In genomic region chr7:132739271-132739955, GRCh38 we compare ENCODE assay signal across 10 cellular contexts.
DNase-seq lines count a peak whose midpoint lies in the region; ATAC-seq, FAIRE-seq and TF ChIP-seq lines count a peak whose summit lies in the region.
"Had no signal": no experiment of that assay in that cellular context is flagged by ENCODE, and none has a peak within 500 bp of the region (broad histone marks: within the 10 kb centered on the region; RNA-seq: fewer than 3 reads in every experiment).

No MANE protein-coding gene starts in this region.

- H2AFZ ChIP-seq in IMR-90 (replicated peaks; ENCODE audit: low read length, poor library complexity) = no peak overlapping the region

- H3K27me3 ChIP-seq in IMR-90 (ENCODE audit: control insufficient read depth, insufficient read depth, low read length) (no peaks in the 10 kb centered on the region; the same call in 1 of the 2 replicates), bronchial epithelial cell (ENCODE audit: control insufficient read depth, insufficient read depth, low read length) (no peaks in the 10 kb centered on the region)

- peak; percentile 55 for FAIRE-seq in bronchial epithelial cell (lab: Jason Lieb, UNC)

- H2AK5ac ChIP-seq in IMR-90 (ENCODE audit: low read depth, low read length) = no peak overlapping the region

- TF ChIP-seq POLR2A in IMR-90 (IDR thresholded peaks at IDR 0.05; ENCODE audit: low read depth, low read length) = no peak

- dilution Hi-C loops in IMR-90 (cut with HindIII; ENCODE audit: low sequenced_read_pairs, unreplicated experiment) = no loop called here

- H3K79me1 ChIP-seq in IMR-90 (ENCODE audit: low read depth in 1 of 2, low read length in 2 of 2) = no peaks in the 10 kb centered on the region

- H2BK20ac ChIP-seq in IMR-90 (ENCODE audit: low read depth, low read length) = no peak overlapping the region

- intact Hi-C loops in IMR-90 (cut with micrococcal nuclease) = no loop called here

- H3K4me1 ChIP-seq in IMR-90 (ENCODE audit: control insufficient read depth, insufficient read depth, low read length) = peaks cover 4% of the 10 kb centered on the region; the same call in 1 of the 2 replicates

- no peak overlapping the region for H3K27ac ChIP-seq in IMR-90 (ENCODE audit: insufficient read depth, low read length)

- no peak overlapping the region for H3K4me3 ChIP-seq in IMR-90 (ENCODE audit: insufficient read depth, low read depth, low read length)
- H3K4me3 ChIP-seq in bronchial epithelial cell (ENCODE audit: low read depth, low read length) = no peak overlapping the region

- no peak overlapping the region for H4K5ac ChIP-seq in IMR-90 (ENCODE audit: low read depth, low read length)

- no peak overlapping the region for H4K91ac ChIP-seq in IMR-90 (ENCODE audit: insufficient read depth, low read depth, low read length)

- no peak overlapping the region for H3K14ac ChIP-seq in IMR-90 (replicated peaks; ENCODE audit: low read depth, low read length)

- H3K23ac ChIP-seq in IMR-90 (ENCODE audit: low read depth, low read length) = no peak overlapping the region

- H3K36me3 ChIP-seq in IMR-90 (ENCODE audit: control insufficient read depth, insufficient read depth, low read length) (no peaks in the 10 kb centered on the region), bronchial epithelial cell (ENCODE audit: control insufficient read depth, insufficient read depth, low read length) (no peaks in the 10 kb centered on the region)

- H2BK5ac ChIP-seq in IMR-90 (ENCODE audit: low read depth, low read length, poor library complexity, severe bottlenecking) = no peak overlapping the region

- H3K9me3 ChIP-seq in IMR-90 (ENCODE audit: control insufficient read depth, insufficient read depth, low read length) = peaks cover 8% of the 10 kb centered on the region; the same call in 1 of the 2 replicates

- H4K20me1 ChIP-seq in IMR-90 (ENCODE audit: insufficient read depth, low read length) = no peaks in the 10 kb centered on the region

- H3K18ac ChIP-seq in IMR-90 (ENCODE audit: low read depth, low read length) = no peak overlapping the region

- TF ChIP-seq RAD21 in IMR-90 (IDR thresholded peaks at IDR 0.05; ENCODE audit: low read length) = no peak

- H2BK120ac ChIP-seq in IMR-90 (ENCODE audit: low read depth, low read length) = no peak overlapping the region

- POLR2A ChIA-PET in IMR-90 (lab: Charles Lee; ENCODE audit: unreplicated experiment) = no interaction called here

- H3K4ac ChIP-seq in IMR-90 (ENCODE audit: low read depth, low read length) = no peak overlapping the region

- no peak overlapping the region for H3K56ac ChIP-seq in IMR-90 (ENCODE audit: extremely low read depth, insufficient read depth, low read length)

- H3K9me1 ChIP-seq in IMR-90 (ENCODE audit: insufficient read depth, low read length) = no peaks in the 10 kb centered on the region

- WGBS in IMR-90 (ENCODE audit: extremely low coverage in 2 of 2, insufficient read length in 1 of 2), 2 experiments = no CpG with 5 or more reads among the region's 5 CpGs

- no peak for TF ChIP-seq CTCF in AG09319 (IDR thresholded peaks at IDR 0.05; ENCODE audit: low read depth, low read length)
- no peak for TF ChIP-seq CTCF in IMR-90 (conservative IDR thresholded peaks at IDR 0.05; ENCODE audit: low read depth, low read length)
- TF ChIP-seq CTCF in bronchial epithelial cell (IDR thresholded peaks at IDR 0.05; ENCODE audit: insufficient read depth, low read length, severe bottlenecking) = no peak

- no peak overlapping the region for H4K8ac ChIP-seq in IMR-90 (ENCODE audit: low read depth in 2 of 2, low read length in 2 of 2)

- no peak overlapping the region for H2AK9ac ChIP-seq in IMR-90 (replicated peaks; ENCODE audit: low read depth, low read length, poor library complexity)

- in situ Hi-C loops in IMR-90 (cut with MboI; ENCODE audit: low sequenced_read_pairs) = no loop called here

- H3K9ac ChIP-seq in IMR-90 (ENCODE audit: low read depth, low read length) = no peak overlapping the region

- DNase-seq in AG09319 (ENCODE audit: extremely low read depth, low read depth) (peak; percentile 60), IMR-90 (peak; percentile 93), bronchial epithelial cell (ENCODE audit: low read depth) (peak; percentile 83), medulla oblongata (ENCODE audit: extremely low spot score) (peak; percentile 30)
- DNase-seq in central memory CD4-positive, alpha-beta T cell = no peak
- DNase-seq: activated CD4-positive, alpha-beta T cell treated with anti-CD3 and anti-CD28 coated beads, Interleukin-2, amount 50 U/mL, for 4 hours; DMS79 treated with DMSO at 0.1 percent for 48 hours had no signal

- no peak overlapping the region for H3K4me2 ChIP-seq in IMR-90 (ENCODE audit: low read depth, low read length)

- no TSS peak for BruUV-seq in IMR-90 (replicated peaks; lab: Mats Ljungman, UMichigan)

- ATAC-seq in IMR-90 (ENCODE audit: low read depth) (peak; percentile 84), GM21526 (IDR thresholded peaks at IDR 0.05; ENCODE audit: low FRiP score, unreplicated experiment) (no peak), HG02759 (IDR thresholded peaks at IDR 0.05; ENCODE audit: unreplicated experiment) (no peak), HG02642 (IDR thresholded peaks at IDR 0.05; ENCODE audit: poor library complexity, unreplicated experiment) (no peak)

- CTCF ChIA-PET in IMR-90 (lab: Yijun Ruan, JAX) = no interaction called here

- no peak overlapping the region for H2BK15ac ChIP-seq in IMR-90 (ENCODE audit: low read depth, low read length)

TF ChIP-seq in IMR-90, 13 proteins besides CTCF, POLR2A, EP300 and RAD21:
- peak; percentile 48 for TF ChIP-seq RCOR1 (IDR thresholded peaks at IDR 0.05; ENCODE audit: insufficient replicate concordance, low read length)
- peak; percentile 46; the same call in 1 of the 2 replicates for TF ChIP-seq BHLHE40 (IDR thresholded peaks at IDR 0.05; ENCODE audit: low read depth, low read length)
- no peak for TF ChIP-seq USF2 (IDR thresholded peaks at IDR 0.05; ENCODE audit: low read depth, low read length)
- peak; percentile 85 for TF ChIP-seq FOS (IDR thresholded peaks at IDR 0.05; ENCODE audit: low read depth, low read length)
- peak; percentile 91 for TF ChIP-seq CEBPB (IDR thresholded peaks at IDR 0.05; ENCODE audit: low read depth, low read length)
